21 cellular contexts compared by ENCODE assay signal in genomic region chr22:37918580-37919274, GRCh38. TPM values are rescaled to one million over a fixed set of nuclear protein-coding genes. Genes with fewer than 3 reads are reported as not detected.
A peak's percentile ranks its signal among the peaks of the same experiment; 100 is the strongest.
DNase-seq lines count a peak whose midpoint lies in the region; ATAC-seq and TF ChIP-seq lines count a peak whose summit lies in the region.
"Had no signal": no experiment of that assay in that cellular context is flagged by ENCODE, and none has a peak within 500 bp of the region (broad histone marks: within the 10 kb centered on the region; RNA-seq: fewer than 3 reads in every experiment).

No MANE protein-coding gene starts in this region.

- H3K4me3 Mint-ChIP-seq in activated B cell treated with CpG ODN at 0.5 μM for 24 hours: no peak overlapping the region
- no peak overlapping the region for H3K4me3 Mint-ChIP-seq in nephron progenitor cell
- H3K4me3 Mint-ChIP-seq in endodermal cell: no peak overlapping the region
- H3K4me3 Mint-ChIP-seq: CD4-positive, alpha-beta T cell had no signal

- peaks cover 0 to 18% (median 6%) of the 10 kb centered on the region in 12 donors for H3K4me1 ChIP-seq in heart left ventricle
- peaks cover 13% of the 10 kb centered on the region for H3K4me1 ChIP-seq in stomach smooth muscle (ENCODE audit: control insufficient read depth, insufficient read depth, low read length)
- H3K4me1 ChIP-seq in endodermal cell (ENCODE audit: control insufficient read depth, insufficient read depth, low read length): no peaks in the 10 kb centered on the region
- H3K4me1 ChIP-seq: A549 had no signal

- ATAC-seq in heart left ventricle: peak in 1 of 4 donors; percentile 83
- ATAC-seq in left cardiac atrium: no peak
- no peak for ATAC-seq in activated B cell treated with CpG ODN at 0.5 μM for 24 hours (ENCODE audit: low read depth)
- ATAC-seq in GM21786 (IDR thresholded peaks at IDR 0.05; ENCODE audit: unreplicated experiment): no peak
- ATAC-seq: A549, HCT116 had no signal

- TF ChIP-seq POLR2A in heart left ventricle (IDR thresholded peaks at IDR 0.05): no peak

- H3K9me3 ChIP-seq in heart left ventricle (no peaks in the 10 kb centered on the region), stomach smooth muscle (ENCODE audit: control insufficient read depth in 2 of 2, low read length in 2 of 2) (no peaks in the 10 kb centered on the region), endodermal cell (ENCODE audit: control insufficient read depth, low read length) (no peaks in the 10 kb centered on the region)
- H3K9me3 ChIP-seq: A549 had no signal

- H3K27ac Mint-ChIP-seq in activated B cell treated with CpG ODN at 0.5 μM for 24 hours (peak overlapping the region; percentile 53), nephron progenitor cell (peak overlapping the region; percentile 95), endodermal cell (no peak overlapping the region)
- H3K27ac Mint-ChIP-seq: CD4-positive, alpha-beta T cell had no signal

- H3K4me1 Mint-ChIP-seq in activated B cell treated with CpG ODN at 0.5 μM for 24 hours (peaks cover 12% of the 10 kb centered on the region), nephron progenitor cell (peaks cover 11% of the 10 kb centered on the region), endodermal cell (no peaks in the 10 kb centered on the region)

- intact Hi-C loops in heart left ventricle (cut with DNase I) (no loop called here), left cardiac atrium (cut with DNase I) (no loop called here), activated B cell treated with CpG ODN at 0.5 μM for 24 hours (cut with micrococcal nuclease) (no loop called here)

- CTCF ChIA-PET in activated B cell treated with CpG ODN at 0.5 μM for 24 hours (lab: Charles Lee): interaction anchor here (0.6 kb wide), 1 partner anchor 29 kb away, joined by 3 read pairs; no protein-coding TSS in a partner anchor

- DNase-seq in heart left ventricle: peak in 2 of 5 donors; percentile 28 to 45
- DNase-seq in left cardiac atrium: no peak
- DNase-seq in activated B cell treated with CpG ODN at 0.5 μM for 24 hours: no peak
- peak; percentile 29 for DNase-seq in nephron progenitor cell
- DNase-seq in activated CD4-positive, CD25-positive, alpha-beta regulatory T cell treated with anti-CD3 and anti-CD28 coated beads, Interleukin-2, amount 50 U/mL, for 72 hours: no peak
- no peak for DNase-seq in endodermal cell
- DNase-seq: CD4-positive, alpha-beta T cell; DMS79; KBM-7; NCI-H1048; NCI-H146; NCI-H345; NCI-H69; NK-92 treated with Interleukin-12 subunit alpha and Interleukin-12 subunit beta, amount 100 ng/mL, for 24 hours; SHP77 had no signal

- H3K9ac ChIP-seq in stomach smooth muscle (ENCODE audit: low read length in 2 of 2): no peak overlapping the region
- H3K9ac ChIP-seq in endodermal cell (ENCODE audit: extremely low read depth, low read length, poor library complexity, severe bottlenecking): no peak overlapping the region

- no peak for TF ChIP-seq CTCF in heart left ventricle (IDR thresholded peaks at IDR 0.05)
- no peak for TF ChIP-seq CTCF in activated B cell treated with CpG ODN at 0.5 μM for 24 hours (IDR thresholded peaks at IDR 0.05)
- no peak for TF ChIP-seq CTCF in nephron progenitor cell (IDR thresholded peaks at IDR 0.05)
- no peak for TF ChIP-seq CTCF in endodermal cell (conservative IDR thresholded peaks at IDR 0.05)

- H3K36me3 Mint-ChIP-seq in activated B cell treated with CpG ODN at 0.5 μM for 24 hours (ENCODE audit: low read depth): peaks cover 35% of the 10 kb centered on the region
- peaks cover 10% of the 10 kb centered on the region for H3K36me3 Mint-ChIP-seq in nephron progenitor cell (ENCODE audit: low read depth)
- peaks cover 22% of the 10 kb centered on the region for H3K36me3 Mint-ChIP-seq in endodermal cell (ENCODE audit: low read depth)

- POLR2A ChIA-PET in activated B cell treated with CpG ODN at 0.5 μM for 24 hours (lab: Charles Lee): interaction anchor here (0.7 kb wide), 1 partner anchor 658 kb away, joined by 5 read pairs; no protein-coding TSS in a partner anchor

- 71 to 79% (median 73%) methylated on average over 10 to 25 of the region's 25 CpGs for WGBS in heart left ventricle, 4 donors
- WGBS in endodermal cell (ENCODE audit: insufficient coverage in 1 of 2, insufficient read length in 1 of 2), 2 experiments: 94 to 99% methylated on average over 11 to 25 of the region's 25 CpGs

- peaks cover 0 to 95% (median 81%) of the 10 kb centered on the region in 9 donors for H3K36me3 ChIP-seq in heart left ventricle
- H3K36me3 ChIP-seq in stomach smooth muscle (ENCODE audit: control insufficient read depth in 2 of 2, insufficient read depth in 2 of 2, low read length in 2 of 2): peaks cover 46 to 59% of the 10 kb centered on the region in 2 donors
- peaks cover 24% of the 10 kb centered on the region for H3K36me3 ChIP-seq in endodermal cell (ENCODE audit: control insufficient read depth, insufficient read depth, low read length)

- no peaks in the 10 kb centered on the region for H3K9me3 Mint-ChIP-seq in activated B cell treated with CpG ODN at 0.5 μM for 24 hours
- H3K9me3 Mint-ChIP-seq in nephron progenitor cell: no peaks in the 10 kb centered on the region
- H3K9me3 Mint-ChIP-seq in endodermal cell: no peaks in the 10 kb centered on the region
- H3K9me3 Mint-ChIP-seq: CD4-positive, alpha-beta T cell had no signal

- no peaks in the 10 kb centered on the region for H3K27me3 Mint-ChIP-seq in activated B cell treated with CpG ODN at 0.5 μM for 24 hours
- H3K27me3 Mint-ChIP-seq in nephron progenitor cell (ENCODE audit: low read depth, poor library complexity): peaks cover 1% of the 10 kb centered on the region
- no peaks in the 10 kb centered on the region for H3K27me3 Mint-ChIP-seq in endodermal cell (ENCODE audit: insufficient read depth)
- H3K27me3 Mint-ChIP-seq: CD4-positive, alpha-beta T cell had no signal

- peak overlapping the region in 8 of 12 donors; percentile 15 to 62 (median 35) for H3K27ac ChIP-seq in heart left ventricle
- H3K27ac ChIP-seq in stomach smooth muscle (ENCODE audit: low read length): peak overlapping the region; percentile 18
- no peak overlapping the region for H3K27ac ChIP-seq in endodermal cell (ENCODE audit: low read depth, low read length)
- H3K27ac ChIP-seq: A549 had no signal

- H3K27me3 ChIP-seq in heart left ventricle (no peaks in the 10 kb centered on the region), stomach smooth muscle (ENCODE audit: control insufficient read depth in 1 of 2, insufficient read depth in 2 of 2, low read length in 2 of 2) (no peaks in the 10 kb centered on the region), endodermal cell (ENCODE audit: control insufficient read depth, insufficient read depth, low read length, poor library complexity, severe bottlenecking) (no peaks in the 10 kb centered on the region)

- no peak overlapping the region for H3K4me3 ChIP-seq in heart left ventricle
- no peak overlapping the region for H3K4me3 ChIP-seq in stomach smooth muscle (ENCODE audit: low read length in 2 of 2)
- H3K4me3 ChIP-seq in endodermal cell (ENCODE audit: low read length): no peak overlapping the region
- H3K4me3 ChIP-seq: A549, GM12878 had no signal

RNA-seq across cellular contexts. Expression of gene MICALL1, which starts 12.6 kb away (rescaled TPM):
- total RNA-seq in heart left ventricle (10 to 100 TPM; 15.8 to 40.7 (median 17.8) TPM), left cardiac atrium (10 to 100 TPM; 14.3 to 18.3 TPM), activated B cell treated with CpG ODN at 0.5 μM for 24 hours (20.8 and 27.6 TPM in 2 replicates), endodermal cell (10 to 100 TPM; 33.5 to 36.6 TPM)
- 10 to 100 TPM; 10.6 to 21.3 TPM for polyA plus RNA-seq in heart left ventricle
- polyA plus RNA-seq in endodermal cell (2013, experiment 1 of 2): 28.1 TPM
- 24.7 TPM for polyA plus RNA-seq in endodermal cell (2013, experiment 2 of 2)

RNA-seq across cellular contexts. Expression of gene C22orf23, which starts 34.7 kb away (rescaled TPM):
- total RNA-seq in heart left ventricle (under 1 TPM in 7 of 9 donors, not detected in 2; 0.16 to 0.80 (median 0.44) TPM), left cardiac atrium (under 1 TPM in 1 of 2 donors, not detected in 1; 0.21 TPM), activated B cell treated with CpG ODN at 0.5 μM for 24 hours (0.16 TPM in 1 of 2 replicates, not detected in the other), endodermal cell (under 1 TPM; 0.29 to 0.44 TPM)
- polyA plus RNA-seq in heart left ventricle: under 1 TPM; 0.37 to 0.65 TPM
- polyA plus RNA-seq in endodermal cell (2013, experiment 1 of 2): 1.4 TPM
- polyA plus RNA-seq in endodermal cell (2013, experiment 2 of 2): 1.1 TPM
- total RNA-seq: CD4-positive, alpha-beta T cell; G401 had no signal

RNA-seq across cellular contexts. Expression of gene POLR2F, which starts 34.8 kb away (rescaled TPM):
- total RNA-seq in heart left ventricle (100 to 1,000 TPM in 1 of 9 donors, 10 to 100 TPM in 8; 60.7 to 120 (median 77.5) TPM), left cardiac atrium (10 to 100 TPM; 62.6 to 68.1 TPM), activated B cell treated with CpG ODN at 0.5 μM for 24 hours (47.8 and 67.3 TPM in 2 replicates), endodermal cell (100 to 1,000 TPM in 1 of 2 donors, 10 to 100 TPM in 1; 98.0 to 105 TPM)
- polyA plus RNA-seq in heart left ventricle: 100 to 1,000 TPM; 140 to 218 TPM
- polyA plus RNA-seq in endodermal cell (2013, experiment 1 of 2): 122 TPM
- 100 TPM for polyA plus RNA-seq in endodermal cell (2013, experiment 2 of 2)
